ENCODE assay signal across 31 cellular contexts in genomic region chr5:116719087-116719486, GRCh38.
"Had no signal": no experiment of that assay in that cellular context is flagged by ENCODE, and none has a peak within 500 bp of the region (broad histone marks: within the 10 kb centered on the region; RNA-seq: fewer than 3 reads in every experiment).

No MANE protein-coding gene starts in this region.

- H3K9me3 Mint-ChIP-seq: natural killer cell treated with Interleukin-12 subunit alpha and Interleukin-12 subunit beta and Interleukin-15 and Interleukin-18, amount 100 ng/mL, for 72 hours; stimulated activated naive CD8-positive, alpha-beta T cell treated with anti-CD3 and anti-CD28 coated beads, Interleukin-15, amount 100 ng/mL, for 72 hours had no signal

- H3K9ac ChIP-seq: parathyroid adenoma had no signal

- H3K4me1 ChIP-seq: parathyroid adenoma, psoas muscle, right lobe of liver, sigmoid colon, suprapubic skin, testis, tibial artery, transverse colon, upper lobe of right lung, uterus had no signal

- H3K9me3 ChIP-seq: neutrophil, ovary, psoas muscle, right lobe of liver, sigmoid colon, suprapubic skin, testis, tibial artery, transverse colon, upper lobe of right lung, uterus had no signal

- H3K4me1 Mint-ChIP-seq: naive thymus-derived CD8-positive, alpha-beta T cell; neural crest cell; stimulated activated memory B cell treated with anti-CD40 and anti-IgM and Interleukin-4, amounts not matched to agents 10 μg/mL and 1 μg/mL and 100 μg/mL, for 72 hours; stimulated activated naive CD8-positive, alpha-beta T cell treated with anti-CD3 and anti-CD28 coated beads, Interleukin-15, amount 100 ng/mL, for 72 hours had no signal

- H3K27me3 ChIP-seq: neutrophil, ovary, right lobe of liver, sigmoid colon, suprapubic skin, testis, tibial artery, transverse colon, upper lobe of right lung, uterus had no signal

- H3K4me3 ChIP-seq: ovary, psoas muscle, right lobe of liver, sigmoid colon, suprapubic skin, testis, tibial artery, transverse colon, upper lobe of right lung, uterus had no signal

- DNase-seq: naive thymus-derived CD8-positive, alpha-beta T cell; nephron progenitor cell; nucleus accumbens; ovary; posterior cingulate gyrus; psoas muscle; right cardiac atrium; right lobe of liver; sigmoid colon; small intestine; stimulated activated CD4-positive, alpha-beta T cell treated with anti-CD3 and anti-CD28 coated beads, Interleukin-15, amount 100 ng/mL, for 24 hours; stimulated activated CD4-positive, alpha-beta T cell treated with anti-CD3 and anti-CD28 coated beads, Interleukin-2, amount 100 ng/mL, for 24 hours; stimulated activated CD4-positive, alpha-beta T cell treated with anti-CD3 and anti-CD28 coated beads, Interleukin-2, amount 100 ng/mL, for 48 hours; stimulated activated CD4-positive, alpha-beta T cell treated with anti-CD3 and anti-CD28 coated beads, Interleukin-4, amount 100 ng/mL, for 24 hours; stimulated activated naive CD4-positive, alpha-beta T cell; stimulated activated naive CD8-positive, alpha-beta T cell treated with anti-CD3 and anti-CD28 coated beads, Interleukin-15, amount 100 ng/mL, for 72 hours; stimulated activated naive CD8-positive, alpha-beta T cell treated with anti-CD3 and anti-CD28 coated beads, Interleukin-15, Interleukin-2, amounts not matched to agents 100 U/mL and 50 U/mL, for 24 hours; substantia nigra; testis; tibial artery; transverse colon; upper lobe of right lung; uterus had no signal

- H3K36me3 ChIP-seq: neutrophil, ovary, right lobe of liver, sigmoid colon, suprapubic skin, tibial artery, transverse colon, upper lobe of right lung, uterus had no signal

- H3K4me3 Mint-ChIP-seq: naive thymus-derived CD8-positive, alpha-beta T cell; natural killer cell treated with Interleukin-12 subunit alpha and Interleukin-12 subunit beta and Interleukin-15 and Interleukin-18, amount 100 ng/mL, for 72 hours; nephron progenitor cell; neural crest cell; stimulated activated memory B cell treated with anti-CD40 and anti-IgM and Interleukin-4, amounts not matched to agents 10 μg/mL and 1 μg/mL and 100 μg/mL, for 72 hours; stimulated activated naive CD8-positive, alpha-beta T cell treated with anti-CD3 and anti-CD28 coated beads, Interleukin-15, amount 100 ng/mL, for 72 hours; type B pancreatic cell had no signal

- ATAC-seq: naive thymus-derived CD8-positive, alpha-beta T cell; natural killer cell treated with Interleukin-12 subunit alpha and Interleukin-12 subunit beta and Interleukin-15 and Interleukin-18, amount 100 ng/mL, for 72 hours; psoas muscle; right cardiac atrium; right lobe of liver; stimulated activated memory B cell treated with anti-CD40 and anti-IgM and Interleukin-4, amounts not matched to agents 10 μg/mL and 1 μg/mL and 100 μg/mL, for 72 hours; stimulated activated naive CD8-positive, alpha-beta T cell treated with anti-CD3 and anti-CD28 coated beads, Interleukin-15, amount 100 ng/mL, for 72 hours; stimulated activated naive CD8-positive, alpha-beta T cell treated with anti-CD3 and anti-CD28 coated beads, Interleukin-15, Interleukin-2, amounts not matched to agents 100 U/mL and 50 U/mL, for 24 hours; upper lobe of right lung had no signal

- H3K27ac Mint-ChIP-seq: naive thymus-derived CD8-positive, alpha-beta T cell; natural killer cell treated with Interleukin-12 subunit alpha and Interleukin-12 subunit beta and Interleukin-15 and Interleukin-18, amount 100 ng/mL, for 72 hours; nephron progenitor cell; progenitor cell of endocrine pancreas; stimulated activated memory B cell treated with anti-CD40 and anti-IgM and Interleukin-4, amounts not matched to agents 10 μg/mL and 1 μg/mL and 100 μg/mL, for 72 hours; stimulated activated naive CD8-positive, alpha-beta T cell treated with anti-CD3 and anti-CD28 coated beads, Interleukin-15, amount 100 ng/mL, for 72 hours; type B pancreatic cell had no signal

- H3K27ac ChIP-seq: neutrophil, ovary, parathyroid adenoma, psoas muscle, right lobe of liver, sigmoid colon, suprapubic skin, testis, tibial artery, transverse colon, upper lobe of right lung, uterus had no signal

- H3K79me2 ChIP-seq: parathyroid adenoma had no signal

- H3K36me3 Mint-ChIP-seq: naive thymus-derived CD8-positive, alpha-beta T cell; natural killer cell treated with Interleukin-12 subunit alpha and Interleukin-12 subunit beta and Interleukin-15 and Interleukin-18, amount 100 ng/mL, for 72 hours; stimulated activated memory B cell treated with anti-CD40 and anti-IgM and Interleukin-4, amounts not matched to agents 10 μg/mL and 1 μg/mL and 100 μg/mL, for 72 hours; type B pancreatic cell had no signal

- H2AFZ ChIP-seq: parathyroid adenoma had no signal

- FAIRE-seq: small intestine had no signal
